ENCODE assay signal across 1 cellular context in genomic region chr5:15604986-15605385, GRCh38.
TF ChIP-seq lines count a peak whose summit lies in the region.

No MANE protein-coding gene starts in this region.

TF ChIP-seq in H1, 55 proteins besides CTCF, POLR2A, EP300 and RAD21 (continued from another document):
- no peak for TF ChIP-seq PHF8 (conservative IDR thresholded peaks at IDR 0.05; ENCODE audit: low read depth, low read length)
TF ChIP-seq in H1: peak in this region for 1.
